11 cellular contexts compared by ENCODE assay signal in genomic region chr4:92234393-92235176, GRCh38.
A peak's percentile ranks its signal among the peaks of the same experiment; 100 is the strongest.
DNase-seq lines count a peak whose midpoint lies in the region; ATAC-seq and TF ChIP-seq lines count a peak whose summit lies in the region.
"Had no signal": no experiment of that assay in that cellular context is flagged by ENCODE, and none has a peak within 500 bp of the region (broad histone marks: within the 10 kb centered on the region; RNA-seq: fewer than 3 reads in every experiment).

No MANE protein-coding gene starts in this region.

- intact Hi-C loops in sciatic nerve (cut with DNase I) (no loop called here), transverse colon (cut with DNase I; ENCODE audit: low total_unique reads) (no loop called here)

- H3K9me3 ChIP-seq in osteoblast (ENCODE audit: low read depth, low read length) = no peaks in the 10 kb centered on the region
- H3K9me3 ChIP-seq in upper lobe of left lung = no peaks in the 10 kb centered on the region
- no peaks in the 10 kb centered on the region for H3K9me3 ChIP-seq in transverse colon

- H3K4me3 Mint-ChIP-seq in chondrocyte (ENCODE audit: unreplicated experiment) = no peak overlapping the region
- H3K4me3 Mint-ChIP-seq: activated naive CD4-positive, alpha-beta T cell treated with anti-CD3 and anti-CD28 coated beads, Interleukin-2, amount 10 ng/mL, durations not matched to agents 7 days and 5 days; naive B cell had no signal

- H3K27me3 ChIP-seq in osteoblast (ENCODE audit: insufficient read depth, low read length) = no peaks in the 10 kb centered on the region
- no peaks in the 10 kb centered on the region for H3K27me3 ChIP-seq in mesendoderm (ENCODE audit: insufficient read depth, low read length, poor library complexity)
- no peaks in the 10 kb centered on the region for H3K27me3 ChIP-seq in upper lobe of left lung
- no peaks in the 10 kb centered on the region for H3K27me3 ChIP-seq in transverse colon
- H3K27me3 ChIP-seq: esophagus squamous epithelium had no signal

- H3K27me3 Mint-ChIP-seq in chondrocyte (ENCODE audit: low read depth) = peaks cover 6% of the 10 kb centered on the region
- H3K27me3 Mint-ChIP-seq: activated naive CD4-positive, alpha-beta T cell treated with anti-CD3 and anti-CD28 coated beads, Interleukin-2, amount 10 ng/mL, durations not matched to agents 7 days and 5 days; naive B cell had no signal

- peaks cover 24% of the 10 kb centered on the region for H3K4me1 Mint-ChIP-seq in chondrocyte (ENCODE audit: low read depth)
- H3K4me1 Mint-ChIP-seq: activated naive CD4-positive, alpha-beta T cell treated with anti-CD3 and anti-CD28 coated beads, Interleukin-2, amount 10 ng/mL, durations not matched to agents 7 days and 5 days; naive B cell had no signal

- H3K56ac ChIP-seq in mesendoderm (ENCODE audit: low read length) = no peak overlapping the region

- H3K36me3 Mint-ChIP-seq in chondrocyte (ENCODE audit: low read depth) = peaks cover 2% of the 10 kb centered on the region
- H3K36me3 Mint-ChIP-seq: activated naive CD4-positive, alpha-beta T cell treated with anti-CD3 and anti-CD28 coated beads, Interleukin-2, amount 10 ng/mL, durations not matched to agents 7 days and 5 days; naive B cell had no signal

- H3K4me2 ChIP-seq in osteoblast (ENCODE audit: insufficient read depth, low read length) (peak overlapping the region; percentile 62), mesendoderm (ENCODE audit: low read length) (no peak overlapping the region)

- H3K9me3 Mint-ChIP-seq in chondrocyte (ENCODE audit: low read depth) = peaks cover 3% of the 10 kb centered on the region

- in situ Hi-C loops in transverse colon (cut with MboI; ENCODE audit: low pct_ligation_motif_present in 1 of 4, low pct_unique_long_range_greater_than_20kb in 1 of 4, low sequenced_read_pairs in 3 of 4) = no loop called here

- no peak overlapping the region for H3K23ac ChIP-seq in mesendoderm (ENCODE audit: low read length)

- no peak overlapping the region for H3K9ac ChIP-seq in mesendoderm (ENCODE audit: low read length)

- no peak overlapping the region for H2BK15ac ChIP-seq in mesendoderm (replicated peaks; ENCODE audit: low read depth)

- no peak overlapping the region for H2BK120ac ChIP-seq in mesendoderm (ENCODE audit: low read depth, low read length)

- H3K27ac ChIP-seq in osteoblast (ENCODE audit: low read depth, low read length) (peak overlapping the region; percentile 75), mesendoderm (ENCODE audit: low read depth, low read length) (no peak overlapping the region), upper lobe of left lung (no peak overlapping the region), transverse colon (no peak overlapping the region)
- H3K27ac ChIP-seq: esophagus squamous epithelium had no signal

- H2AK5ac ChIP-seq in mesendoderm (ENCODE audit: low read length) = no peak overlapping the region

- H3K79me2 ChIP-seq in osteoblast (ENCODE audit: insufficient read depth, low read length) (no peaks in the 10 kb centered on the region), mesendoderm (ENCODE audit: control insufficient read depth, insufficient read depth, low read length) (no peaks in the 10 kb centered on the region)

- no peaks in the 10 kb centered on the region for H3K79me1 ChIP-seq in mesendoderm (ENCODE audit: low read length)

- peak; percentile 68 for DNase-seq in DMS79 treated with DMSO at 0.1 percent for 48 hours (lab: John Stamatoyannopoulos, UW)
- peak; percentile 43 for DNase-seq in NCI-H460 (ENCODE audit: extremely low read depth, low read depth)
- DNase-seq in chondrocyte (ENCODE audit: low spot score) = no peak
- peak; percentile 32 for DNase-seq in osteoblast (ENCODE audit: insufficient read length, low spot score, missing footprints)
- DNase-seq in sciatic nerve (ENCODE audit: low spot score) = no peak
- DNase-seq in mesendoderm = no peak
- DNase-seq in upper lobe of left lung = no peak
- DNase-seq in transverse colon = no peak
- DNase-seq: activated naive CD4-positive, alpha-beta T cell treated with anti-CD3 and anti-CD28 coated beads, Interleukin-2, amount 10 ng/mL, durations not matched to agents 7 days and 5 days; esophagus squamous epithelium; naive B cell had no signal

- no peak overlapping the region for H4K8ac ChIP-seq in mesendoderm (ENCODE audit: low read depth, low read length)

- H2BK5ac ChIP-seq in mesendoderm (ENCODE audit: low read length) = no peak overlapping the region

- TF ChIP-seq EP300 in upper lobe of left lung (IDR thresholded peaks at IDR 0.05) = no peak
- TF ChIP-seq EP300 in transverse colon (IDR thresholded peaks at IDR 0.05; ENCODE audit: low read depth) = no peak

- no peak overlapping the region for H4K5ac ChIP-seq in mesendoderm (ENCODE audit: low read length)

- H3K18ac ChIP-seq in mesendoderm (ENCODE audit: low read length) = no peak overlapping the region

- H3K4me3 ChIP-seq in osteoblast (ENCODE audit: insufficient read depth, low read length) = peak overlapping the region; percentile 31
- no peak overlapping the region for H3K4me3 ChIP-seq in mesendoderm (ENCODE audit: low read length)
- no peak overlapping the region for H3K4me3 ChIP-seq in upper lobe of left lung
- no peak overlapping the region for H3K4me3 ChIP-seq in transverse colon
- H3K4me3 ChIP-seq: esophagus squamous epithelium had no signal

- no peaks in the 10 kb centered on the region for H3K36me3 ChIP-seq in osteoblast (ENCODE audit: insufficient read depth, low read length)
- H3K36me3 ChIP-seq in mesendoderm (ENCODE audit: control insufficient read depth, insufficient read depth, low read length) = no peaks in the 10 kb centered on the region
- no peaks in the 10 kb centered on the region for H3K36me3 ChIP-seq in upper lobe of left lung
- no peaks in the 10 kb centered on the region for H3K36me3 ChIP-seq in transverse colon
- H3K36me3 ChIP-seq: esophagus squamous epithelium had no signal

- H3K27ac Mint-ChIP-seq in chondrocyte (ENCODE audit: unreplicated experiment) = peak overlapping the region; percentile 82
- H3K27ac Mint-ChIP-seq: activated naive CD4-positive, alpha-beta T cell treated with anti-CD3 and anti-CD28 coated beads, Interleukin-2, amount 10 ng/mL, durations not matched to agents 7 days and 5 days; naive B cell had no signal

- TF ChIP-seq POLR2A in upper lobe of left lung (IDR thresholded peaks at IDR 0.05) (no peak), transverse colon (IDR thresholded peaks at IDR 0.05) (no peak)

- WGBS in mesendoderm (ENCODE audit: extremely low coverage, insufficient coverage, low lambda C conversion rate) = no CpG with 5 or more reads among the region's 4 CpGs
- 36 to 43% methylated on average over 4 of the region's 4 CpGs for WGBS in upper lobe of left lung, 2 donors
- 7 to 37% methylated on average over 3 to 4 of the region's 4 CpGs for WGBS in transverse colon (ENCODE audit: low coverage in 1 of 2), 2 donors

- TF ChIP-seq CTCF in chondrocyte (IDR thresholded peaks at IDR 0.05) (peak; percentile 11), osteoblast (IDR thresholded peaks at IDR 0.05; ENCODE audit: extremely low read depth, low read depth, low read length) (no peak), upper lobe of left lung (IDR thresholded peaks at IDR 0.05) (no peak), transverse colon (IDR thresholded peaks at IDR 0.05) (no peak)

- H4K20me1 ChIP-seq in osteoblast (ENCODE audit: insufficient read depth, low read length) = no peaks in the 10 kb centered on the region

- no peak for ATAC-seq in sciatic nerve
- ATAC-seq in upper lobe of left lung (ENCODE audit: low FRiP score in 2 of 2) = no peak

- H2AFZ ChIP-seq in osteoblast (ENCODE audit: low read length) = no peak overlapping the region

- H3K4me1 ChIP-seq in osteoblast (ENCODE audit: insufficient read depth, low read length) (peaks cover 33% of the 10 kb centered on the region), mesendoderm (ENCODE audit: control insufficient read depth, low read depth, low read length) (no peaks in the 10 kb centered on the region), upper lobe of left lung (peaks cover 0 to 4% (median 0%) of the 10 kb centered on the region in 4 donors), transverse colon (no peaks in the 10 kb centered on the region)
- H3K4me1 ChIP-seq: esophagus squamous epithelium had no signal

- no peak overlapping the region for H3K4ac ChIP-seq in mesendoderm (ENCODE audit: low read depth, low read length)

Comparison
In these comparisons a context has a peak if more than half of its experiments do, and no peak if none do; other contexts are left out.
1. DNase-seq: peak in DMS79 treated with DMSO at 0.1 percent for 48 hours (single experiment), NCI-H460 (single experiment) and osteoblast (single experiment); none in chondrocyte (single experiment), sciatic nerve (single experiment), mesendoderm (single experiment), upper lobe of left lung (0 of 2) and transverse colon (single experiment).